10 cellular contexts compared by ENCODE assay signal in the genomic region with DNA sequence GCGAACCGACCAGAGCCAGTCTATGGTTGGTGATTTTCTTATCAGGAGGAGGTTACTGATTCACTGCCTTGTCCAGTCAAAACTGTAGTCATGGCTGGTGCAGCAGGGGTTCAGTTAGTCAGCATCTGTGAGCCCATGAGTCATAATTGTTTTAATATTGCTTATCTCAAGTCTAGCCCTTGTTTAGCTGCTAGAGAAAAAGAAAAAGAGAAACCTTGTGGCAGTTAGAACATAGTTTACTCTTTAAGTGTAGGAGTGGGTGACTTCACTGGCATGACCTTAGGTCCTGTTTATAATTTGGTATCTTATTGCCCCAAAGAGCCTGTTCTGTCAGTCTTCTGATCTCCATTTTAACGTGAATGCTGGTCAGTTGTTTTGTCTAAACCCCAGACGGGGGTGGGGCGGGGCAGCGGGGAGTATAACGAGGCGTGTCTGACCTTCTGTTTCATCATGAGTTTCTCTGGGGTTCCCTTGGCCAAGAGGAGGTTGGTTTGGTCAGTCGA.
A peak's percentile ranks its signal among the peaks of the same experiment; 100 is the strongest.
DNase-seq lines count a peak whose midpoint lies in the region; ATAC-seq and TF ChIP-seq lines count a peak whose summit lies in the region.
"Had no signal": no experiment of that assay in that cellular context is flagged by ENCODE, and none has a peak within 500 bp of the region (broad histone marks: within the 10 kb centered on the region; RNA-seq: fewer than 3 reads in every experiment).

No MANE protein-coding gene starts in this region.

- H3K4me1 ChIP-seq in PC-9 (replicated peaks; ENCODE audit: insufficient read depth), result peaks cover 31% of the 10 kb centered on the region

- DNase-seq in AG04450 (ENCODE audit: low read depth, low spot score) (peak; percentile 47), PC-9 (peak; percentile 34 to 73), fibroblast of pulmonary artery (ENCODE audit: low read depth) (peak; percentile 81), OCI-M2 (lab: John Stamatoyannopoulos, UW; ENCODE audit: unreplicated experiment) (no peak), NCI-H1092 (lab: John Stamatoyannopoulos, UW) (no peak), cardiac septum (ENCODE audit: low spot score) (no peak)
- DNase-seq: natural killer cell had no signal

- POLR2A ChIA-PET in AG04450 (lab: Yijun Ruan, JAX), result interaction anchor here (0.6 kb wide), 1 partner anchor 12 kb away, joined by 3 read pairs; no protein-coding TSS in a partner anchor
- POLR2A ChIA-PET in PC-9 (lab: Charles Lee; ENCODE audit: unreplicated experiment), result no interaction called here

- H3K79me2 ChIP-seq in PC-9 (ENCODE audit: low read depth), result no peaks in the 10 kb centered on the region

- H3K9me3 ChIP-seq in AG04450 (ENCODE audit: control insufficient read depth, insufficient read depth, low read length) (no peaks in the 10 kb centered on the region), PC-9 (ENCODE audit: insufficient read depth, low read depth) (no peaks in the 10 kb centered on the region)
- H3K9me3 ChIP-seq: gastroesophageal sphincter had no signal

- no peak for TF ChIP-seq CTCF in AG04450 (IDR thresholded peaks at IDR 0.05; ENCODE audit: low read depth, low read length)
- TF ChIP-seq CTCF in PC-9 (conservative IDR thresholded peaks at IDR 0.05), result no peak
- no peak for TF ChIP-seq CTCF in fibroblast of pulmonary artery (IDR thresholded peaks at IDR 0.05; ENCODE audit: low read length, missing control alignments)

- no peak overlapping the region for H3K27ac ChIP-seq in AG04450 (ENCODE audit: low read depth, low read length)
- H3K27ac ChIP-seq in PC-9, result peak overlapping the region; percentile 45
- H3K27ac ChIP-seq: gastroesophageal sphincter had no signal

- peaks cover 15% of the 10 kb centered on the region for H3F3A ChIP-seq in PC-9 (ENCODE audit: insufficient read depth, low read depth)

- H3K4me3 ChIP-seq in AG04450 (ENCODE audit: low read depth, low read length) (no peak overlapping the region), PC-9 (peak overlapping the region; percentile 25; the same call in 1 of the 2 replicates), fibroblast of pulmonary artery (replicated peaks; ENCODE audit: low read depth, low read length) (peak overlapping the region; percentile 21)
- H3K4me3 ChIP-seq: gastroesophageal sphincter had no signal

- no TSS peak for BruUV-seq in PC-9 (replicated peaks; lab: Mats Ljungman, UMichigan)

- no peaks in the 10 kb centered on the region; the same call in 1 of the 2 replicates for H3K9me2 ChIP-seq in PC-9 (ENCODE audit: insufficient read depth)

- peak overlapping the region; percentile 70 for H3K4me2 ChIP-seq in PC-9

- no peaks in the 10 kb centered on the region for H4K20me1 ChIP-seq in PC-9 (ENCODE audit: insufficient read depth)

- no peaks in the 10 kb centered on the region for H3K36me3 ChIP-seq in PC-9 (ENCODE audit: low read depth)
- H3K36me3 ChIP-seq: gastroesophageal sphincter had no signal

- CTCF ChIA-PET in AG04450 (lab: Charles Lee), result interaction anchor here (0.6 to 1.5 kb wide), 2 partner anchors 159 to 444 kb away, joined by 4 to 5 read pairs; no protein-coding TSS in a partner anchor
- CTCF ChIA-PET in PC-9 (lab: Charles Lee), result no interaction called here

- ATAC-seq in GM19023 (IDR thresholded peaks at IDR 0.05; ENCODE audit: unreplicated experiment) (peak; percentile 52), HG03521 (IDR thresholded peaks at IDR 0.05; ENCODE audit: unreplicated experiment) (no peak)
- ATAC-seq: gastroesophageal sphincter had no signal

- peak overlapping the region; percentile 77 for H2AFZ ChIP-seq in PC-9

- no peaks in the 10 kb centered on the region for H3K27me3 ChIP-seq in AG04450 (ENCODE audit: control insufficient read depth, insufficient read depth, low read length)
- H3K27me3 ChIP-seq in PC-9 (ENCODE audit: insufficient read depth, low read depth), result no peaks in the 10 kb centered on the region
- H3K27me3 ChIP-seq: gastroesophageal sphincter had no signal

- intact Hi-C loops in PC-9 (cut with micrococcal nuclease; ENCODE audit: unreplicated experiment), result no loop called here
- intact Hi-C loops in cardiac septum (cut with DNase I), result no loop called here

Comparison
In these comparisons a context has a peak if more than half of its experiments do, and no peak if none do; other contexts are left out.
1. DNase-seq: peak in AG04450 (single experiment), PC-9 (2 of 2) and fibroblast of pulmonary artery (single experiment); none in OCI-M2 (single experiment), NCI-H1092 (single experiment) and cardiac septum (single experiment).